Comparison of ENCODE assay signal across 8 cellular contexts in the genomic region with DNA sequence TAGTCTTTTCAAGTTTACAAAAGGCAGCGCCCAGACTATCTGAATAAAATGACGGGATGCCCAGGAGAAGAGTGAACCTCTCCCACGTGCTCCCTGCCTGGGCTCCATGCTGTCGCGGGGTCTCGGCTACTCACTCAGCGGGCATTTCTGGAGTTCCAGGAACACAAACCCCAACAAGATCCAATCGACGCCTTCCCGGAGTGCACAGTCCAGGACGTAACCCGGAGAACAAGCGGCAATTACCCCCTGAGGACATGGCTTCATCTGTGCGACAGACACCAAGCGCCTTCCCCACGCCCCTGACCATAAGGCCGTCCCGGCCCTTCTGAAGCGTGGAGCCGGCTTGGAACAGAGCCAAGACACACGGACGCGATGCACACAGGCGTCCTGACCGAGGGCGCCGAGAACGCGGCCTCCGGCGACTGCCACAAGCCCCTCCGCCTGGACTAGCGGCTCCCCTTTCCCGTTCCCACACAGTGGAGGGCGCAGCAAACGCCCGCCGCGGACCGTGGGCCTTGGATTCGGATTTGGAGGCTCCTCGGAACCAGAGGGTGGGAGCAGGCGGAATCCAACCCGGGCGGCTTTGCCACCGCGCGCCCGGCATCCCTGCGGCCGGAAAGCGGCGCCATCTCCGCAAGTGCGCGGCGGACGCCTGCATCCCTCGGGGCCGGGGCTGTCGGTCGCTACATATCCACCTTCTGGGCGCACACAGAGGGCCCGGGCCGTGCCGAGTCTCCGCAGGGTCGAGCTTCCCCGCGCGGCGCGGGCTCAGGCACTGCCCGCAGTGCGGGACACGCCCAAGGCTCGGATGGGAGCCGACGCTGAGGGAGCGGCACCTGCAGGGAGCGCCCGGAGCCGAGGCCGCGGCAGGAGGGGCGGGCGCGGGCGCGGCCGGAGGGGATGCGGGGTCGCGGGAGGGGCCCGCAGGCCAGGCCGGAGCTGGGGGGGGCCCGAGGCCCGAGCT. TPM values are rescaled to one million over a fixed set of nuclear protein-coding genes. Genes with fewer than 3 reads are reported as not detected.
A peak's percentile ranks its signal among the peaks of the same experiment; 100 is the strongest.
DNase-seq lines count a peak whose midpoint lies in the region; ATAC-seq and TF ChIP-seq lines count a peak whose summit lies in the region.

No MANE protein-coding gene starts in this region.

- H3K27me3 ChIP-seq in esophagus squamous epithelium (peaks cover 0 to 24% (median 0%) of the 10 kb centered on the region in 4 donors), tibial artery (no peaks in the 10 kb centered on the region)

- no peak for TF ChIP-seq CTCF in esophagus squamous epithelium (IDR thresholded peaks at IDR 0.05)
- TF ChIP-seq CTCF in natural killer cell (IDR thresholded peaks at IDR 0.05) = no peak
- no peak for TF ChIP-seq CTCF in tibial artery (IDR thresholded peaks at IDR 0.05)

- peaks cover 0 to 5% (median 0%) of the 10 kb centered on the region in 3 donors for H3K9me3 ChIP-seq in esophagus squamous epithelium
- no peaks in the 10 kb centered on the region for H3K9me3 ChIP-seq in tibial artery

- no peaks in the 10 kb centered on the region for H3K36me3 Mint-ChIP-seq in natural killer cell

- no peaks in the 10 kb centered on the region for H3K9me3 Mint-ChIP-seq in natural killer cell

- H3K27ac ChIP-seq in esophagus squamous epithelium (peak overlapping the region; percentile 18 to 64 (median 43)), tibial artery (peak overlapping the region; percentile 62 to 66)

- H3K4me3 ChIP-seq in esophagus squamous epithelium (peak overlapping the region; percentile 51 to 90 (median 64)), tibial artery (peak overlapping the region; percentile 73 to 87)

- no peaks in the 10 kb centered on the region for H3K27me3 Mint-ChIP-seq in natural killer cell (ENCODE audit: low read depth in 2 of 2)

- H3K4me1 ChIP-seq in esophagus squamous epithelium (peaks cover 8 to 27% (median 20%) of the 10 kb centered on the region in 3 donors), tibial artery (peaks cover 0 to 30% (median 24%) of the 10 kb centered on the region in 4 donors)

- TF ChIP-seq POLR2A in esophagus squamous epithelium (IDR thresholded peaks at IDR 0.05) = no peak

- 22 to 43% methylated on average over 3 to 25 of the region's 98 CpGs for WGBS in esophagus squamous epithelium, 2 donors

- DNase-seq in Right ventricle myocardium inferior (ENCODE audit: missing footprints) = peak; percentile 80
- no peak for DNase-seq in cardiac septum (ENCODE audit: low spot score)
- peak; percentile 24 for DNase-seq in NCI-H345 treated with DMSO at 0.1 percent for 48 hours (lab: John Stamatoyannopoulos, UW; ENCODE audit: unreplicated experiment)
- peak; percentile 76 for DNase-seq in activated CD8-positive, alpha-beta memory T cell treated with anti-CD3 and anti-CD28 coated beads, Interleukin-2, amount 50 U/mL, for 48 hours
- DNase-seq in esophagus squamous epithelium (lab: John Stamatoyannopoulos, UW) = no peak
- DNase-seq in natural killer cell = peak; percentile 40
- peak; percentile 31 to 75 for DNase-seq in tibial artery

- H3K36me3 ChIP-seq in esophagus squamous epithelium (no peaks in the 10 kb centered on the region), tibial artery (no peaks in the 10 kb centered on the region)

- peak; percentile 17 for ATAC-seq in Right ventricle myocardium inferior
- ATAC-seq in HG02852 (IDR thresholded peaks at IDR 0.05; ENCODE audit: unreplicated experiment) = peak; percentile 24
- ATAC-seq in natural killer cell = peak in 2 of 3 donors; percentile 10 to 13

- H3K4me1 Mint-ChIP-seq in natural killer cell = peaks cover 13 to 20% of the 10 kb centered on the region in 2 donors

- intact Hi-C loops in Right ventricle myocardium inferior (cut with DNase I) (loop anchor here (2.0 to 10.0 kb wide), 3 partner anchors 83 to 1655 kb away; partner anchors contain the start of genes JMJD8 and STUB1), cardiac septum (cut with DNase I) (loop anchor here (2.0 to 10.0 kb wide), 3 partner anchors 89 to 161 kb away; partner anchors contain the start of gene CCNF), esophagus squamous epithelium (cut with DNase I) (loop anchor here (5.0 to 10.0 kb wide), 2 partner anchors 85 to 157 kb away; partner anchors contain the start of gene CCNF), natural killer cell (cut with micrococcal nuclease) (loop anchor here (2.0 to 5.0 kb wide), 2 partner anchors 83 to 172 kb away; partner anchors contain the start of gene ATP6V0C), tibial artery (cut with DNase I; ENCODE audit: low total_unique reads) (loop anchor here (2.0 to 10.0 kb wide), 3 partner anchors 89 to 161 kb away; partner anchors contain the start of genes CCNF, NTN3 and TBC1D24)

- peak overlapping the region; percentile 92 for H3K4me3 Mint-ChIP-seq in natural killer cell

- H3K27ac Mint-ChIP-seq in natural killer cell = peak overlapping the region; percentile 52 to 56

RNA-seq across cellular contexts. Expression of gene ABCA3, which starts 0.7 kb away (rescaled TPM):
- 7.4 TPM for total RNA-seq in Right ventricle myocardium inferior
- total RNA-seq in cardiac septum = 13.6 TPM
- total RNA-seq in esophagus squamous epithelium = 1 to 10 TPM in 3 of 4 donors, under 1 TPM in 1; 0.70 to 3.2 (median 2.7) TPM
- total RNA-seq in natural killer cell = 10 to 100 TPM; 12.2 to 17.5 (median 16.6) TPM

Comparison
In these comparisons a context has a peak if more than half of its experiments do, and no peak if none do; other contexts are left out.
1. DNase-seq: peak in Right ventricle myocardium inferior (single experiment), NCI-H345 treated with DMSO at 0.1 percent for 48 hours (single experiment), activated CD8-positive, alpha-beta memory T cell treated with anti-CD3 and anti-CD28 coated beads, Interleukin-2, amount 50 U/mL, for 48 hours (single experiment), natural killer cell (single experiment) and tibial artery (2 of 2); none in cardiac septum (single experiment) and esophagus squamous epithelium (single experiment).
2. Peak in every context shown above with its lines, with median percentiles within 50 percentile points of each other: ATAC-seq.